23 cellular contexts compared by ENCODE assay signal in the genomic region with DNA sequence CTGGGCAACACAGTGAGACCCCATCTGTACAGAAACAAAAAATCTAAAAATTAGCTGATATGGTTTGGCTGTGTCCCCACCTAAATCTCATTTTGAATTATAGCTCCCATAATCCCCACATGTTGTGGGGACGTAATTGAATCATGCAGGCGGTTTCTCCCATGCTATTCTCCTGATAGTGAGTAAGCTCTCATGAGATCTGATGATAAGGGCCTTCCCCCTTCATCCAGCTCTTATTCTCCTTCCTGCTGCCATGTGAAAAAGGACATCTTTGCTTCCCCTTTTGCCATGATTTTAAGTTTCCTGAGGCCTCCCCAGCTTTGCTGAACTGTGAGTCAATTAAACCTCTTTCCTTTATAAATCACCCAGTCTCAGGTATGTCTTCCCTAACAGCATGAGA.
"Had no signal": no experiment of that assay in that cellular context is flagged by ENCODE, and none has a peak within 500 bp of the region (broad histone marks: within the 10 kb centered on the region; RNA-seq: fewer than 3 reads in every experiment).

No MANE protein-coding gene starts in this region.

- H3K9me3 Mint-ChIP-seq: activated T-helper 17 cell treated with anti-CD3 and anti-CD28 coated beads, Interleukin-2, amount 50 U/mL, for 72 hours had no signal

- H3K4me3 ChIP-seq: breast epithelium, esophagus muscularis mucosa, gastroesophageal sphincter, heart right ventricle, left ventricle myocardium inferior, prostate gland, tibial artery had no signal

- H3K9me3 ChIP-seq: breast epithelium, esophagus muscularis mucosa, gastroesophageal sphincter, heart right ventricle, left ventricle myocardium inferior, prostate gland, tibial artery had no signal

- H3K4me1 ChIP-seq: breast epithelium, left ventricle myocardium inferior, prostate gland, tibial artery had no signal

- H3K27me3 ChIP-seq: breast epithelium, esophagus muscularis mucosa, gastroesophageal sphincter, heart right ventricle, tibial artery had no signal

- H3K36me3 ChIP-seq: breast epithelium, prostate gland, tibial artery had no signal

- H3K27me3 Mint-ChIP-seq: activated T-helper 17 cell treated with anti-CD3 and anti-CD28 coated beads, Interleukin-2, amount 50 U/mL, for 72 hours had no signal

- FAIRE-seq: astrocyte, endothelial cell of umbilical vein, TTC549 had no signal

- H3K27ac ChIP-seq: breast epithelium, esophagus muscularis mucosa, gastroesophageal sphincter, heart right ventricle, left ventricle myocardium inferior, prostate gland, tibial artery had no signal

- ATAC-seq: activated T-helper 17 cell treated with anti-CD3 and anti-CD28 coated beads, Interleukin-2, amount 50 U/mL, for 72 hours; gastroesophageal sphincter; heart right ventricle; stimulated activated naive CD8-positive, alpha-beta T cell treated with anti-CD3 and anti-CD28 coated beads, Interleukin-15, Interleukin-2, amounts not matched to agents 100 U/mL and 50 U/mL, for 24 hours had no signal

- H3K4me3 Mint-ChIP-seq: activated T-helper 17 cell treated with anti-CD3 and anti-CD28 coated beads, Interleukin-2, amount 50 U/mL, for 72 hours; T-helper 2 cell treated with Interferon-gamma antibody and Interleukin-4, amounts not matched to agents 5 μg/mL and 100 μg/mL, for 36 hours had no signal

- DNase-seq: activated CD4-positive, alpha-beta T cell treated with anti-CD3 and anti-CD28 coated beads, Interleukin-2, amount 50 U/mL, for 4 hours; activated naive CD4-positive, alpha-beta T cell; activated T-cell treated with anti-CD3 and anti-CD28 coated beads for 4 hours; cerebellar nuclear complex; cortex of kidney; effector CD4-positive, alpha-beta T cell; heart right ventricle; left ventricle myocardium inferior; mammary epithelial cell; right cardiac atrium; stimulated activated CD4-positive, alpha-beta T cell treated with anti-CD3 and anti-CD28 coated beads, Interleukin-2, amount 100 ng/mL, for 24 hours; stimulated activated naive CD8-positive, alpha-beta T cell treated with anti-CD3 and anti-CD28 coated beads, Interleukin-15, Interleukin-2, amounts not matched to agents 100 U/mL and 50 U/mL, for 24 hours; substantia nigra; tibial artery had no signal

- H3K27ac Mint-ChIP-seq: activated T-helper 17 cell treated with anti-CD3 and anti-CD28 coated beads, Interleukin-2, amount 50 U/mL, for 72 hours; T-helper 2 cell treated with Interferon-gamma antibody and Interleukin-4, amounts not matched to agents 5 μg/mL and 100 μg/mL, for 36 hours had no signal
